Comparison of ENCODE assay signal across 35 cellular contexts in genomic region chrX:15315509-15315908, GRCh38. TPM values are rescaled to one million over a fixed set of nuclear protein-coding genes. Genes with fewer than 3 reads are reported as not detected.
"Had no signal": no experiment of that assay in that cellular context is flagged by ENCODE, and none has a peak within 500 bp of the region (broad histone marks: within the 10 kb centered on the region; RNA-seq: fewer than 3 reads in every experiment).

ASB11 (minus strand) TSS chrX:15315640; CDS start chrX:15315605, 35 bp downstream.

- H3K36me3 ChIP-seq: colonic mucosa, uterus had no signal

- DNase-seq: activated CD4-positive, alpha-beta T cell treated with anti-CD3 and anti-CD28 coated beads for 4 hours; activated CD4-positive, alpha-beta T cell treated with anti-CD3 and anti-CD28 coated beads, Interleukin-2, amount 50 U/mL, for 4 hours; activated effector memory CD4-positive, alpha-beta T cell treated with Interleukin-2 at 50 U/mL for 16 hours; activated naive CD4-positive, alpha-beta T cell treated with Interleukin-2 at 50 U/mL for 16 hours; activated T-cell treated with anti-CD3 and anti-CD28 coated beads for 4 hours; anterior cingulate cortex; body of pancreas; cerebellar nuclear complex; colonic mucosa; effector CD8-positive, alpha-beta T cell; esophagus squamous epithelium; foreskin melanocyte; glutamatergic neuron; hippocampal formation; left colon; lower lobe of right lung; mesenchymal stem cell; natural killer cell; right lobe of liver; stimulated activated CD4-positive, alpha-beta T cell treated with anti-CD3 and anti-CD28 coated beads, Interleukin-4, amount 100 ng/mL, for 4 hours; stimulated activated CD8-positive, alpha-beta memory T cell treated with anti-CD3 and anti-CD28 coated beads, Interleukin-4, amount 100 ng/mL, for 48 hours; stimulated activated naive CD8-positive, alpha-beta T cell treated with anti-CD3 and anti-CD28 coated beads, Interleukin-15, amount 100 ng/mL, for 72 hours; substantia nigra; T-helper 9 cell; uterus had no signal

- FAIRE-seq: endometrium, keratinocyte, TTC549 had no signal

- H3K27me3 ChIP-seq: body of pancreas, esophagus squamous epithelium, uterus had no signal

- H3K27ac ChIP-seq: colonic mucosa, epithelial cell of prostate, esophagus squamous epithelium, lower lobe of right lung, right lobe of liver, skin epidermis, uterus, VCaP had no signal

- H3K4me1 ChIP-seq: colonic mucosa, esophagus squamous epithelium, right lobe of liver, uterus had no signal

- H3K4me3 ChIP-seq: body of pancreas, colonic mucosa, esophagus squamous epithelium, lower lobe of right lung, right lobe of liver, skin epidermis, uterus had no signal

- ATAC-seq: body of pancreas; left colon; lower lobe of right lung; natural killer cell; right lobe of liver; stimulated activated memory B cell treated with anti-CD40 and anti-IgM and Interleukin-4, amounts not matched to agents 10 μg/mL and 1 μg/mL and 100 μg/mL, for 72 hours; stimulated activated naive CD8-positive, alpha-beta T cell treated with anti-CD3 and anti-CD28 coated beads, Interleukin-15, amount 100 ng/mL, for 72 hours had no signal

RNA-seq across cellular contexts. Expression of gene ASB11, which starts in this region (rescaled TPM):
- total RNA-seq: dermis microvascular lymphatic vessel endothelial cell, esophagus squamous epithelium, lower lobe of right lung, mononuclear cell, omental fat pad, right lobe of liver had no signal
